14 cellular contexts compared by ENCODE assay signal in genomic region chr13:25727776-25728175, GRCh38.
DNase-seq lines count a peak whose midpoint lies in the region; FAIRE-seq and TF ChIP-seq lines count a peak whose summit lies in the region.
"Had no signal": no experiment of that assay in that cellular context is flagged by ENCODE, and none has a peak within 500 bp of the region (broad histone marks: within the 10 kb centered on the region; RNA-seq: fewer than 3 reads in every experiment).

No MANE protein-coding gene starts in this region.

- H2BK20ac ChIP-seq in H9 (ENCODE audit: low read depth, low read length, poor library complexity, severe bottlenecking), result no peak overlapping the region

- no peak overlapping the region for H4K8ac ChIP-seq in H9 (replicated peaks; ENCODE audit: insufficient read length, low read depth, low read length)

- H2AK5ac ChIP-seq in H9 (ENCODE audit: insufficient read length, low read length), result no peak overlapping the region

- H3K27me3 ChIP-seq in H9 (ENCODE audit: insufficient read depth, low read length) (no peaks in the 10 kb centered on the region), HAP-1 (ENCODE audit: low read depth) (no peaks in the 10 kb centered on the region)

- no peaks in the 10 kb centered on the region for H3K36me3 ChIP-seq in HAP-1 (replicated peaks)

- H3K27ac Mint-ChIP-seq in H9, result no peak overlapping the region; a peak in 1 of 7 replicates
- H3K27ac Mint-ChIP-seq in osteocyte (ENCODE audit: unreplicated experiment), result peak overlapping the region; percentile 87
- H3K27ac Mint-ChIP-seq: HFFc6, T-helper 17 cell had no signal

- H3K9me3 ChIP-seq in H9 (ENCODE audit: control insufficient read depth, low read depth, low read length), result no peaks in the 10 kb centered on the region
- H3K9me3 ChIP-seq in HAP-1, result no peaks in the 10 kb centered on the region

- no peaks in the 10 kb centered on the region for H3K36me3 Mint-ChIP-seq in H9 (ENCODE audit: insufficient read depth in 1 of 3, low read depth in 3 of 3)
- no peaks in the 10 kb centered on the region for H3K36me3 Mint-ChIP-seq in osteocyte (ENCODE audit: unreplicated experiment)

- H2AFZ ChIP-seq in H9 (ENCODE audit: low read length), result no peak overlapping the region

- H2BK5ac ChIP-seq in H9 (ENCODE audit: insufficient read length, low read length), result no peak overlapping the region

- no peak overlapping the region for H2BK12ac ChIP-seq in H9 (ENCODE audit: insufficient read length, low read depth, low read length)

- H3K4me2 ChIP-seq in H9 (ENCODE audit: insufficient read depth, insufficient read length, low read length), result no peak overlapping the region

- H3K18ac ChIP-seq in H9 (ENCODE audit: insufficient read length, low read depth, low read length), result no peak overlapping the region

- H3K23me2 ChIP-seq in H9 (ENCODE audit: insufficient read length, low read depth, low read length, poor library complexity, severe bottlenecking), result no peaks in the 10 kb centered on the region

- H3K4me3 ChIP-seq in HAP-1, result no peak overlapping the region

- H3K9me3 Mint-ChIP-seq in H9 (no peaks in the 10 kb centered on the region), osteocyte (ENCODE audit: unreplicated experiment) (peaks cover 4% of the 10 kb centered on the region)

- H4K20me1 ChIP-seq in H9 (ENCODE audit: control insufficient read depth, insufficient read depth, insufficient read length), result no peaks in the 10 kb centered on the region

- H3K4me1 ChIP-seq in H9 (ENCODE audit: insufficient read depth, low read length) (no peaks in the 10 kb centered on the region; the same call in 1 of the 2 replicates), HAP-1 (0 out of 2 replicates have a peak, but pooled peaks cover 3% of the 10 kb centered on the region)

- no peak overlapping the region for H3K23ac ChIP-seq in H9 (ENCODE audit: insufficient read length, low read depth, low read length)

- H3K27me3 Mint-ChIP-seq in H9 (ENCODE audit: low read depth), result no peaks in the 10 kb centered on the region; the same call in 1 of the 2 replicates
- H3K27me3 Mint-ChIP-seq in osteocyte (ENCODE audit: unreplicated experiment), result no peaks in the 10 kb centered on the region

- H3K4me1 Mint-ChIP-seq in H9 (peaks cover 13 to 17% of the 10 kb centered on the region in 2 experiments), osteocyte (ENCODE audit: unreplicated experiment) (peaks cover 48% of the 10 kb centered on the region)
- H3K4me1 Mint-ChIP-seq: T-helper 17 cell had no signal

- H3K4me3 Mint-ChIP-seq in H9 (no peak overlapping the region), osteocyte (ENCODE audit: unreplicated experiment) (peak overlapping the region; percentile 4)
- H3K4me3 Mint-ChIP-seq: HFFc6, T-helper 17 cell had no signal

- H3T11ph ChIP-seq in H9 (ENCODE audit: low read length), result no peak overlapping the region

- H3K14ac ChIP-seq in H9 (ENCODE audit: insufficient read depth, low read length), result no peak overlapping the region

- H4K5ac ChIP-seq in H9 (ENCODE audit: insufficient read length, low read depth, low read length), result no peak overlapping the region

- no CpG with 5 or more reads among the region's 8 CpGs for WGBS in H9 (ENCODE audit: extremely low coverage, insufficient read length, low lambda C conversion rate)

- no peak overlapping the region for H3K56ac ChIP-seq in H9 (ENCODE audit: insufficient read length, low read depth, low read length)

- H3K9ac ChIP-seq in H9 (ENCODE audit: extremely low read depth, insufficient read length, low read length), result no peak overlapping the region

- no peaks in the 10 kb centered on the region for H3K79me1 ChIP-seq in H9 (ENCODE audit: insufficient read depth, low read depth, low read length, poor library complexity, severe bottlenecking)

- TF ChIP-seq CTCF in C4-2B (conservative IDR thresholded peaks at IDR 0.05), result no peak
- TF ChIP-seq CTCF in H9 (conservative IDR thresholded peaks at IDR 0.05), result peak; percentile 14; the same call in 1 of the 3 replicates
- TF ChIP-seq CTCF in VCaP (conservative IDR thresholded peaks at IDR 0.05), result no peak
- TF ChIP-seq CTCF in osteocyte (IDR thresholded peaks at IDR 0.05), result no peak
- no peak for TF ChIP-seq CTCF in D721Med (IDR thresholded peaks at IDR 0.05; ENCODE audit: insufficient read depth, missing control alignments)

- H2BK15ac ChIP-seq in H9 (ENCODE audit: low read depth, low read length), result no peak overlapping the region

- H3K4ac ChIP-seq in H9 (ENCODE audit: low read depth, low read length), result no peak overlapping the region

- DNase-seq in H9 (no peak), osteocyte (ENCODE audit: extremely low spot score, unreplicated experiment) (no peak), D721Med (ENCODE audit: insufficient read length, low spot score) (no peak), GM19239 (ENCODE audit: insufficient read length, low spot score) (no peak), HAP-1 (ENCODE audit: low spot score in 2 of 2) (no peak)
- DNase-seq: AML-193, DMS 273 treated with DMSO at 0.1 percent for 48 hours, GF-D8, HFFc6, NCI-H187, T-helper 17 cell had no signal

- H3K79me2 ChIP-seq in H9 (ENCODE audit: insufficient read depth, low read length), result no peaks in the 10 kb centered on the region

- H2BK120ac ChIP-seq in H9 (ENCODE audit: low read depth, low read length, poor library complexity, severe bottlenecking), result no peak overlapping the region

- no peak for FAIRE-seq in D721Med (lab: Jason Lieb, UNC)
- no peak for FAIRE-seq in GM19239 (lab: Jason Lieb, UNC)
- FAIRE-seq: RCC 7860 had no signal

- in situ Hi-C loops in HAP-1 (cut with MboI; ENCODE audit: low sequenced_read_pairs), result no loop called here

- H3K27ac ChIP-seq in C4-2B (peak overlapping the region; percentile 93), H9 (ENCODE audit: insufficient read length, low read depth, low read length) (no peak overlapping the region), VCaP (peak overlapping the region; percentile 94)

- no peak overlapping the region for H4K91ac ChIP-seq in H9 (ENCODE audit: insufficient read length, low read depth, low read length)
